In genomic region chr13:62767473-62767872, GRCh38 we compare ENCODE assay signal across 27 cellular contexts.
"Had no signal": no experiment of that assay in that cellular context is flagged by ENCODE, and none has a peak within 500 bp of the region (broad histone marks: within the 10 kb centered on the region; RNA-seq: fewer than 3 reads in every experiment).

No MANE protein-coding gene starts in this region.

- H3K4me1 ChIP-seq: ascending aorta, body of pancreas had no signal

- ATAC-seq: activated CD8-positive, alpha-beta T cell treated with anti-CD3 and anti-CD28 coated beads, Interleukin-2, amount 10 ng/mL, durations not matched to agents 7 days and 5 days; activated naive CD4-positive, alpha-beta T cell treated with anti-CD3 and anti-CD28 coated beads, Interleukin-2, amount 50 U/mL, for 72 hours; activated naive CD8-positive, alpha-beta T cell treated with anti-CD3 and anti-CD28 coated beads, Interleukin-2, amount 50 U/mL, for 24 hours; body of pancreas; PC-3; WTC11 had no signal

- H3K4me3 ChIP-seq: ascending aorta, body of pancreas, MG63, SK-N-MC had no signal

- FAIRE-seq: bronchial epithelial cell, RCC 7860 had no signal

- DNase-seq: activated CD4-positive, alpha-beta T cell treated with anti-CD3 and anti-CD28 coated beads for 48 hours; activated CD4-positive, alpha-beta T cell treated with anti-CD3 and anti-CD28 coated beads, Interleukin-2, amount 50 U/mL, for 4 hours; activated CD4-positive, CD25-positive, alpha-beta regulatory T cell treated with anti-CD3 and anti-CD28 coated beads, Interleukin-2, amount 50 U/mL, for 72 hours; activated CD8-positive, alpha-beta memory T cell treated with anti-CD3 and anti-CD28 coated beads, Interleukin-2, amount 50 U/mL, for 48 hours; activated CD8-positive, alpha-beta T cell treated with anti-CD3 and anti-CD28 coated beads, Interleukin-2, amount 10 ng/mL, durations not matched to agents 7 days and 5 days; activated effector memory CD4-positive, alpha-beta T cell treated with Interleukin-2 at 50 U/mL for 16 hours; activated naive CD4-positive, alpha-beta T cell treated with Interleukin-2 at 50 U/mL for 16 hours; activated naive CD8-positive, alpha-beta T cell treated with anti-CD3 and anti-CD28 coated beads, Interleukin-2, amount 50 U/mL, for 24 hours; activated T-cell treated with anti-CD3 and anti-CD28 coated beads, Interleukin-2, amount 50 U/mL, for 24 hours; amniotic stem cell; body of pancreas; central memory CD4-positive, alpha-beta T cell; MG63; MV-4-11; NCI-H1092 treated with DMSO at 0.1 percent for 48 hours; NCI-H1417 treated with DMSO at 0.1 percent for 48 hours; NCI-H187; NCI-H2171 treated with DMSO at 0.1 percent for 48 hours; NCI-H226; PC-3; T-helper 1 cell had no signal

- H3K36me3 ChIP-seq: ascending aorta, MG63 had no signal

- H3K27me3 ChIP-seq: ascending aorta, body of pancreas, MG63 had no signal

- H3K9me3 ChIP-seq: ascending aorta, body of pancreas, MG63 had no signal

- H3K27ac ChIP-seq: ascending aorta, body of pancreas, SK-N-MC had no signal
